1 cellular context compared by ENCODE assay signal in genomic region chr15:34987982-34988873, GRCh38.
A peak's percentile ranks its signal among the peaks of the same experiment; 100 is the strongest.
TF ChIP-seq lines count a peak whose summit lies in the region.

Gene ZNF770 (minus strand): TSS chr15:34988287. CDS start chr15:34983434, 4,853 bp downstream.

TF ChIP-seq in GM12878, 131 proteins besides CTCF, POLR2A, EP300 and RAD21 (continued from another document and continues in another):
- TF ChIP-seq SMC3 (IDR thresholded peaks at IDR 0.05; ENCODE audit: borderline replicate concordance, low read length) (no peak; the same call in 1 of the 2 replicates), SUZ12 (IDR thresholded peaks at IDR 0.05; ENCODE audit: unreplicated experiment) (no peak), GABPA (IDR thresholded peaks at IDR 0.05; ENCODE audit: low read depth) (peak; percentile 81), POU2F2 (IDR thresholded peaks at IDR 0.05; ENCODE audit: borderline replicate concordance, low read depth, low read length) (peak; percentile 88), POLR2AphosphoS2 (IDR thresholded peaks at IDR 0.05; ENCODE audit: low read depth, low read length) (peak; percentile 91), RUNX3 (IDR thresholded peaks at IDR 0.05; ENCODE audit: low read length) (peak; percentile 12), RB1 (IDR thresholded peaks at IDR 0.05; ENCODE audit: borderline replicate concordance) (peak; percentile 97; the same call in 1 of the 2 replicates), YY1 (IDR thresholded peaks at IDR 0.05; ENCODE audit: low read depth, low read length) (peak; percentile 90), BACH1 (IDR thresholded peaks at IDR 0.05; ENCODE audit: borderline replicate concordance) (peak; percentile 90), GATAD2B (conservative IDR thresholded peaks at IDR 0.05; ENCODE audit: low read depth) (peak; percentile 82), PKNOX1 (IDR thresholded peaks at IDR 0.05) (peak; percentile 24; the same call in 1 of the 2 replicates), RAD51 (IDR thresholded peaks at IDR 0.05) (no peak), SMARCA5 (IDR thresholded peaks at IDR 0.05) (peak; percentile 93), HCFC1 (IDR thresholded peaks at IDR 0.05; ENCODE audit: low read length) (peak; percentile 84), SIN3A (IDR thresholded peaks at IDR 0.05; ENCODE audit: low read depth, low read length) (peak; percentile 87; the same call in 1 of the 2 replicates), RBBP5 (conservative IDR thresholded peaks at IDR 0.05) (no peak), PAX5 (IDR thresholded peaks at IDR 0.05; ENCODE audit: borderline replicate concordance, low read depth, low read length) (no peak; the same call in 1 of the 2 replicates), MEF2A (IDR thresholded peaks at IDR 0.05; ENCODE audit: insufficient read depth, low read depth, low read length) (0 out of 2 replicates have a peak, but pooled peaks have one; percentile 37), IKZF1 (conservative IDR thresholded peaks at IDR 0.05) (peak; percentile 96), ZNF217 (IDR thresholded peaks at IDR 0.05) (peak; percentile 63; the same call in 1 of the 2 replicates), SPI1 (IDR thresholded peaks at IDR 0.05; ENCODE audit: borderline replicate concordance, insufficient read depth, low read depth, low read length) (peak; percentile 74), TCF7 (IDR thresholded peaks at IDR 0.05; ENCODE audit: borderline replicate concordance) (0 out of 2 replicates have a peak, but pooled peaks have one; percentile 6), CBX5 (IDR thresholded peaks at IDR 0.05; ENCODE audit: low read depth) (0 out of 2 replicates have a peak, but pooled peaks have one; percentile 86), NR2C1 (IDR thresholded peaks at IDR 0.05) (peak; percentile 88), MTA2 (IDR thresholded peaks at IDR 0.05; ENCODE audit: low read depth) (no peak; the same call in 1 of the 2 replicates), SP1 (IDR thresholded peaks at IDR 0.05; ENCODE audit: low read depth, low read length) (peak; percentile 63), NFYA (IDR thresholded peaks at IDR 0.05; ENCODE audit: borderline replicate concordance, low read depth, low read length) (no peak), TAF1 (IDR thresholded peaks at IDR 0.05; ENCODE audit: borderline replicate concordance, low read depth, low read length) (peak; percentile 95), WRNIP1 (IDR thresholded peaks at IDR 0.05; ENCODE audit: borderline replicate concordance, low read depth, low read length) (0 out of 2 replicates have a peak, but pooled peaks have one; percentile 80), ZBTB33 (IDR thresholded peaks at IDR 0.05) (no peak), HDAC6 (IDR thresholded peaks at IDR 0.05; ENCODE audit: unreplicated experiment) (peak; percentile 29), NRF1 (conservative IDR thresholded peaks at IDR 0.05; ENCODE audit: low read depth, low read length) (peak; percentile 63), BCL11A (IDR thresholded peaks at IDR 0.05; ENCODE audit: low read depth, low read length) (no peak; the same call in 1 of the 2 replicates), SIX5 (IDR thresholded peaks at IDR 0.05; ENCODE audit: low read depth, low read length, severe bottlenecking) (peak; percentile 60), FOXM1 (IDR thresholded peaks at IDR 0.05; ENCODE audit: low read depth, low read length) (0 out of 2 replicates have a peak, but pooled peaks have one; percentile 8), HDAC2 (IDR thresholded peaks at IDR 0.05) (no peak), MEF2B (IDR thresholded peaks at IDR 0.05; ENCODE audit: partially characterized antibody, poor library complexity, severe bottlenecking) (peak; percentile 24), EGR1 (IDR thresholded peaks at IDR 0.05; ENCODE audit: borderline replicate concordance in 1 of 2, low read depth in 2 of 2, low read length in 2 of 2) (peak in 1 of 2 experiments; percentile 44; a peak in 1 of 3 replicates)
- TF ChIP-seq, protein P1, sequence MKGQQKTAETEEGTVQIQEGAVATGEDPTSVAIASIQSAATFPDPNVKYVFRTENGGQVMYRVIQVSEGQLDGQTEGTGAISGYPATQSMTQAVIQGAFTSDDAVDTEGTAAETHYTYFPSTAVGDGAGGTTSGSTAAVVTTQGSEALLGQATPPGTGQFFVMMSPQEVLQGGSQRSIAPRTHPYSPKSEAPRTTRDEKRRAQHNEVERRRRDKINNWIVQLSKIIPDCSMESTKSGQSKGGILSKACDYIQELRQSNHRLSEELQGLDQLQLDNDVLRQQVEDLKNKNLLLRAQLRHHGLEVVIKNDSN (IDR thresholded peaks at IDR 0.05; ENCODE audit: borderline replicate concordance, extremely low read length, insufficient read depth, low read depth, low read length), result peak; percentile 35
- TF ChIP-seq, protein P2, sequence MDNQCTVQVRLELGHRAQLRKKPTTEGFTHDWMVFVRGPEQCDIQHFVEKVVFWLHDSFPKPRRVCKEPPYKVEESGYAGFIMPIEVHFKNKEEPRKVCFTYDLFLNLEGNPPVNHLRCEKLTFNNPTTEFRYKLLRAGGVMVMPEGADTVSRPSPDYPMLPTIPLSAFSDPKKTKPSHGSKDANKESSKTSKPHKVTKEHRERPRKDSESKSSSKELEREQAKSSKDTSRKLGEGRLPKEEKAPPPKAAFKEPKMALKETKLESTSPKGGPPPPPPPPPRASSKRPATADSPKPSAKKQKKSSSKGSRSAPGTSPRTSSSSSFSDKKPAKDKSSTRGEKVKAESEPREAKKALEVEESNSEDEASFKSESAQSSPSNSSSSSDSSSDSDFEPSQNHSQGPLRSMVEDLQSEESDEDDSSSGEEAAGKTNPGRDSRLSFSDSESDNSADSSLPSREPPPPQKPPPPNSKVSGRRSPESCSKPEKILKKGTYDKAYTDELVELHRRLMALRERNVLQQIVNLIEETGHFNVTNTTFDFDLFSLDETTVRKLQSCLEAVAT (IDR thresholded peaks at IDR 0.05), result 0 out of 2 replicates have a peak, but pooled peaks have one; percentile 31
- TF ChIP-seq, protein P3, sequence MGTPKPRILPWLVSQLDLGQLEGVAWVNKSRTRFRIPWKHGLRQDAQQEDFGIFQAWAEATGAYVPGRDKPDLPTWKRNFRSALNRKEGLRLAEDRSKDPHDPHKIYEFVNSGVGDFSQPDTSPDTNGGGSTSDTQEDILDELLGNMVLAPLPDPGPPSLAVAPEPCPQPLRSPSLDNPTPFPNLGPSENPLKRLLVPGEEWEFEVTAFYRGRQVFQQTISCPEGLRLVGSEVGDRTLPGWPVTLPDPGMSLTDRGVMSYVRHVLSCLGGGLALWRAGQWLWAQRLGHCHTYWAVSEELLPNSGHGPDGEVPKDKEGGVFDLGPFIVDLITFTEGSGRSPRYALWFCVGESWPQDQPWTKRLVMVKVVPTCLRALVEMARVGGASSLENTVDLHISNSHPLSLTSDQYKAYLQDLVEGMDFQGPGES (IDR thresholded peaks at IDR 0.05), result peak; percentile 59
- TF ChIP-seq, protein P4, sequence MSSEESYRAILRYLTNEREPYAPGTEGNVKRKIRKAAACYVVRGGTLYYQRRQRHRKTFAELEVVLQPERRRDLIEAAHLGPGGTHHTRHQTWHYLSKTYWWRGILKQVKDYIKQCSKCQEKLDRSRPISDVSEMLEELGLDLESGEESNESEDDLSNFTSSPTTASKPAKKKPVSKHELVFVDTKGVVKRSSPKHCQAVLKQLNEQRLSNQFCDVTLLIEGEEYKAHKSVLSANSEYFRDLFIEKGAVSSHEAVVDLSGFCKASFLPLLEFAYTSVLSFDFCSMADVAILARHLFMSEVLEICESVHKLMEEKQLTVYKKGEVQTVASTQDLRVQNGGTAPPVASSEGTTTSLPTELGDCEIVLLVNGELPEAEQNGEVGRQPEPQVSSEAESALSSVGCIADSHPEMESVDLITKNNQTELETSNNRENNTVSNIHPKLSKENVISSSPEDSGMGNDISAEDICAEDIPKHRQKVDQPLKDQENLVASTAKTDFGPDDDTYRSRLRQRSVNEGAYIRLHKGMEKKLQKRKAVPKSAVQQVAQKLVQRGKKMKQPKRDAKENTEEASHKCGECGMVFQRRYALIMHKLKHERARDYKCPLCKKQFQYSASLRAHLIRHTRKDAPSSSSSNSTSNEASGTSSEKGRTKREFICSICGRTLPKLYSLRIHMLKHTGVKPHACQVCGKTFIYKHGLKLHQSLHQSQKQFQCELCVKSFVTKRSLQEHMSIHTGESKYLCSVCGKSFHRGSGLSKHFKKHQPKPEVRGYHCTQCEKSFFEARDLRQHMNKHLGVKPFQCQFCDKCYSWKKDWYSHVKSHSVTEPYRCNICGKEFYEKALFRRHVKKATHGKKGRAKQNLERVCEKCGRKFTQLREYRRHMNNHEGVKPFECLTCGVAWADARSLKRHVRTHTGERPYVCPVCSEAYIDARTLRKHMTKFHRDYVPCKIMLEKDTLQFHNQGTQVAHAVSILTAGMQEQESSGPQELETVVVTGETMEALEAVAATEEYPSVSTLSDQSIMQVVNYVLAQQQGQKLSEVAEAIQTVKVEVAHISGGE (CRISPR knock-in tag; IDR thresholded peaks at IDR 0.05), result peak; percentile 97
- TF ChIP-seq, protein P5, sequence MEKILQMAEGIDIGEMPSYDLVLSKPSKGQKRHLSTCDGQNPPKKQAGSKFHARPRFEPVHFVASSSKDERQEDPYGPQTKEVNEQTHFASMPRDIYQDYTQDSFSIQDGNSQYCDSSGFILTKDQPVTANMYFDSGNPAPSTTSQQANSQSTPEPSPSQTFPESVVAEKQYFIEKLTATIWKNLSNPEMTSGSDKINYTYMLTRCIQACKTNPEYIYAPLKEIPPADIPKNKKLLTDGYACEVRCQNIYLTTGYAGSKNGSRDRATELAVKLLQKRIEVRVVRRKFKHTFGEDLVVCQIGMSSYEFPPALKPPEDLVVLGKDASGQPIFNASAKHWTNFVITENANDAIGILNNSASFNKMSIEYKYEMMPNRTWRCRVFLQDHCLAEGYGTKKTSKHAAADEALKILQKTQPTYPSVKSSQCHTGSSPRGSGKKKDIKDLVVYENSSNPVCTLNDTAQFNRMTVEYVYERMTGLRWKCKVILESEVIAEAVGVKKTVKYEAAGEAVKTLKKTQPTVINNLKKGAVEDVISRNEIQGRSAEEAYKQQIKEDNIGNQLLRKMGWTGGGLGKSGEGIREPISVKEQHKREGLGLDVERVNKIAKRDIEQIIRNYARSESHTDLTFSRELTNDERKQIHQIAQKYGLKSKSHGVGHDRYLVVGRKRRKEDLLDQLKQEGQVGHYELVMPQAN (conservative IDR thresholded peaks at IDR 0.05), result peak; percentile 83
- TF ChIP-seq, protein P6, sequence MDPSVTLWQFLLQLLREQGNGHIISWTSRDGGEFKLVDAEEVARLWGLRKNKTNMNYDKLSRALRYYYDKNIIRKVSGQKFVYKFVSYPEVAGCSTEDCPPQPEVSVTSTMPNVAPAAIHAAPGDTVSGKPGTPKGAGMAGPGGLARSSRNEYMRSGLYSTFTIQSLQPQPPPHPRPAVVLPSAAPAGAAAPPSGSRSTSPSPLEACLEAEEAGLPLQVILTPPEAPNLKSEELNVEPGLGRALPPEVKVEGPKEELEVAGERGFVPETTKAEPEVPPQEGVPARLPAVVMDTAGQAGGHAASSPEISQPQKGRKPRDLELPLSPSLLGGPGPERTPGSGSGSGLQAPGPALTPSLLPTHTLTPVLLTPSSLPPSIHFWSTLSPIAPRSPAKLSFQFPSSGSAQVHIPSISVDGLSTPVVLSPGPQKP (IDR thresholded peaks at IDR 0.05; ENCODE audit: low read depth, low read length), result peak; percentile 76; the same call in 1 of the 2 replicates
- TF ChIP-seq, protein P7, sequence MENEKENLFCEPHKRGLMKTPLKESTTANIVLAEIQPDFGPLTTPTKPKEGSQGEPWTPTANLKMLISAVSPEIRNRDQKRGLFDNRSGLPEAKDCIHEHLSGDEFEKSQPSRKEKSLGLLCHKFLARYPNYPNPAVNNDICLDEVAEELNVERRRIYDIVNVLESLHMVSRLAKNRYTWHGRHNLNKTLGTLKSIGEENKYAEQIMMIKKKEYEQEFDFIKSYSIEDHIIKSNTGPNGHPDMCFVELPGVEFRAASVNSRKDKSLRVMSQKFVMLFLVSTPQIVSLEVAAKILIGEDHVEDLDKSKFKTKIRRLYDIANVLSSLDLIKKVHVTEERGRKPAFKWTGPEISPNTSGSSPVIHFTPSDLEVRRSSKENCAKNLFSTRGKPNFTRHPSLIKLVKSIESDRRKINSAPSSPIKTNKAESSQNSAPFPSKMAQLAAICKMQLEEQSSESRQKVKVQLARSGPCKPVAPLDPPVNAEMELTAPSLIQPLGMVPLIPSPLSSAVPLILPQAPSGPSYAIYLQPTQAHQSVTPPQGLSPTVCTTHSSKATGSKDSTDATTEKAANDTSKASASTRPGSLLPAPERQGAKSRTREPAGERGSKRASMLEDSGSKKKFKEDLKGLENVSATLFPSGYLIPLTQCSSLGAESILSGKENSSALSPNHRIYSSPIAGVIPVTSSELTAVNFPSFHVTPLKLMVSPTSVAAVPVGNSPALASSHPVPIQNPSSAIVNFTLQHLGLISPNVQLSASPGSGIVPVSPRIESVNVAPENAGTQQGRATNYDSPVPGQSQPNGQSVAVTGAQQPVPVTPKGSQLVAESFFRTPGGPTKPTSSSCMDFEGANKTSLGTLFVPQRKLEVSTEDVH (IDR thresholded peaks at IDR 0.05; ENCODE audit: low read depth, partially characterized antibody), result no peak
- TF ChIP-seq, protein P8, sequence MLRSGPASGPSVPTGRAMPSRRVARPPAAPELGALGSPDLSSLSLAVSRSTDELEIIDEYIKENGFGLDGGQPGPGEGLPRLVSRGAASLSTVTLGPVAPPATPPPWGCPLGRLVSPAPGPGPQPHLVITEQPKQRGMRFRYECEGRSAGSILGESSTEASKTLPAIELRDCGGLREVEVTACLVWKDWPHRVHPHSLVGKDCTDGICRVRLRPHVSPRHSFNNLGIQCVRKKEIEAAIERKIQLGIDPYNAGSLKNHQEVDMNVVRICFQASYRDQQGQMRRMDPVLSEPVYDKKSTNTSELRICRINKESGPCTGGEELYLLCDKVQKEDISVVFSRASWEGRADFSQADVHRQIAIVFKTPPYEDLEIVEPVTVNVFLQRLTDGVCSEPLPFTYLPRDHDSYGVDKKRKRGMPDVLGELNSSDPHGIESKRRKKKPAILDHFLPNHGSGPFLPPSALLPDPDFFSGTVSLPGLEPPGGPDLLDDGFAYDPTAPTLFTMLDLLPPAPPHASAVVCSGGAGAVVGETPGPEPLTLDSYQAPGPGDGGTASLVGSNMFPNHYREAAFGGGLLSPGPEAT (IDR thresholded peaks at IDR 0.05; ENCODE audit: low read depth), result peak; percentile 54; the same call in 1 of the 2 replicates
